Comparison of ENCODE assay signal across 1 cellular context in the genomic region with DNA sequence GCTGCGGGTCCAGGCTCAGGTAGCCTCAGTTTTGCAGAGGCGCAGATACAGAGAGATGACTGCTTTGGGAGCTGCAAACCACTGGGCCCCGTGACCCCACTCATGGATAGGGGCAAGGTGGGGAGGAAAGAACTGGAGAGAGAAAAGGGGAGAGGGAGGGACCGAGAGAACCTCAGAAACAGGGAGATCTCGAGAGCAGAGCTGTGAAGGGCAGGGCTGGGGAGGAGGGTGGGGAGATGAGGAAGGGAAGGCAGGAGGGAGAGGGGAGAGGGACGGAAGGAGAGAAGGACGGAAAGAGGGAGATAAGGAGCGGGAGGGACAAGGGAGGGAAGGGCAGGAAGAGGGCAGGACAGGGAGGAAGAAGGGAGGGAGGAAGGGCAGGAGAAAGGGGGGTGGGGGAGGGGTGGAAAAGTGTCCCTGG.
TF ChIP-seq lines count a peak whose summit lies in the region.

No MANE protein-coding gene starts in this region.

TF ChIP-seq in HEK293, 187 proteins besides CTCF, POLR2A, EP300 and RAD21 (continued from another document):
- TF ChIP-seq, protein P1, sequence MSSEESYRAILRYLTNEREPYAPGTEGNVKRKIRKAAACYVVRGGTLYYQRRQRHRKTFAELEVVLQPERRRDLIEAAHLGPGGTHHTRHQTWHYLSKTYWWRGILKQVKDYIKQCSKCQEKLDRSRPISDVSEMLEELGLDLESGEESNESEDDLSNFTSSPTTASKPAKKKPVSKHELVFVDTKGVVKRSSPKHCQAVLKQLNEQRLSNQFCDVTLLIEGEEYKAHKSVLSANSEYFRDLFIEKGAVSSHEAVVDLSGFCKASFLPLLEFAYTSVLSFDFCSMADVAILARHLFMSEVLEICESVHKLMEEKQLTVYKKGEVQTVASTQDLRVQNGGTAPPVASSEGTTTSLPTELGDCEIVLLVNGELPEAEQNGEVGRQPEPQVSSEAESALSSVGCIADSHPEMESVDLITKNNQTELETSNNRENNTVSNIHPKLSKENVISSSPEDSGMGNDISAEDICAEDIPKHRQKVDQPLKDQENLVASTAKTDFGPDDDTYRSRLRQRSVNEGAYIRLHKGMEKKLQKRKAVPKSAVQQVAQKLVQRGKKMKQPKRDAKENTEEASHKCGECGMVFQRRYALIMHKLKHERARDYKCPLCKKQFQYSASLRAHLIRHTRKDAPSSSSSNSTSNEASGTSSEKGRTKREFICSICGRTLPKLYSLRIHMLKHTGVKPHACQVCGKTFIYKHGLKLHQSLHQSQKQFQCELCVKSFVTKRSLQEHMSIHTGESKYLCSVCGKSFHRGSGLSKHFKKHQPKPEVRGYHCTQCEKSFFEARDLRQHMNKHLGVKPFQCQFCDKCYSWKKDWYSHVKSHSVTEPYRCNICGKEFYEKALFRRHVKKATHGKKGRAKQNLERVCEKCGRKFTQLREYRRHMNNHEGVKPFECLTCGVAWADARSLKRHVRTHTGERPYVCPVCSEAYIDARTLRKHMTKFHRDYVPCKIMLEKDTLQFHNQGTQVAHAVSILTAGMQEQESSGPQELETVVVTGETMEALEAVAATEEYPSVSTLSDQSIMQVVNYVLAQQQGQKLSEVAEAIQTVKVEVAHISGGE (tag by site-specific recombination; conservative IDR thresholded peaks at IDR 0.05; ENCODE audit: low read depth): no peak
- TF ChIP-seq, protein P2, sequence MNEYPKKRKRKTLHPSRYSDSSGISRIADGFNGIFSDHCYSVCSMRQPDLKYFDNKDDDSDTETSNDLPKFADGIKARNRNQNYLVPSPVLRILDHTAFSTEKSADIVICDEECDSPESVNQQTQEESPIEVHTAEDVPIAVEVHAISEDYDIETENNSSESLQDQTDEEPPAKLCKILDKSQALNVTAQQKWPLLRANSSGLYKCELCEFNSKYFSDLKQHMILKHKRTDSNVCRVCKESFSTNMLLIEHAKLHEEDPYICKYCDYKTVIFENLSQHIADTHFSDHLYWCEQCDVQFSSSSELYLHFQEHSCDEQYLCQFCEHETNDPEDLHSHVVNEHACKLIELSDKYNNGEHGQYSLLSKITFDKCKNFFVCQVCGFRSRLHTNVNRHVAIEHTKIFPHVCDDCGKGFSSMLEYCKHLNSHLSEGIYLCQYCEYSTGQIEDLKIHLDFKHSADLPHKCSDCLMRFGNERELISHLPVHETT (tag by site-specific recombination; IDR thresholded peaks at IDR 0.05): no peak
- no peak for TF ChIP-seq ZFP37 (tag by site-specific recombination; IDR thresholded peaks at IDR 0.05)
- peak; percentile 75 for TF ChIP-seq WT1 (tag by site-specific recombination; IDR thresholded peaks at IDR 0.05)
- no peak for TF ChIP-seq OSR2 (tag by site-specific recombination; IDR thresholded peaks at IDR 0.05)
- no peak for TF ChIP-seq ZNF561 (tag by site-specific recombination; IDR thresholded peaks at IDR 0.05; ENCODE audit: borderline replicate concordance)
- no peak for TF ChIP-seq ZSCAN23 (tag by site-specific recombination; IDR thresholded peaks at IDR 0.05)
- 0 out of 2 replicates have a peak, but pooled peaks have one; percentile 17 for TF ChIP-seq ZNF157 (tag by site-specific recombination; IDR thresholded peaks at IDR 0.05)
- no peak for TF ChIP-seq HOXC10 (CRISPR knock-in tag; IDR thresholded peaks at IDR 0.05)
- TF ChIP-seq ZNF76 (tag by site-specific recombination; IDR thresholded peaks at IDR 0.05; ENCODE audit: borderline replicate concordance, low read depth): no peak
- TF ChIP-seq ZFHX2 (tag by site-specific recombination; conservative IDR thresholded peaks at IDR 0.05): no peak
- TF ChIP-seq ZNF585B (tag by site-specific recombination; IDR thresholded peaks at IDR 0.05): no peak
- no peak for TF ChIP-seq SCRT1 (tag by site-specific recombination; IDR thresholded peaks at IDR 0.05; ENCODE audit: borderline replicate concordance)
- no peak for TF ChIP-seq ZNF473 (tag by site-specific recombination; IDR thresholded peaks at IDR 0.05)
- no peak for TF ChIP-seq ZNF521 (tag by site-specific recombination; IDR thresholded peaks at IDR 0.05)
- TF ChIP-seq ZNF433 (tag by site-specific recombination; IDR thresholded peaks at IDR 0.05; ENCODE audit: low read depth): no peak
- TF ChIP-seq, protein P3, sequence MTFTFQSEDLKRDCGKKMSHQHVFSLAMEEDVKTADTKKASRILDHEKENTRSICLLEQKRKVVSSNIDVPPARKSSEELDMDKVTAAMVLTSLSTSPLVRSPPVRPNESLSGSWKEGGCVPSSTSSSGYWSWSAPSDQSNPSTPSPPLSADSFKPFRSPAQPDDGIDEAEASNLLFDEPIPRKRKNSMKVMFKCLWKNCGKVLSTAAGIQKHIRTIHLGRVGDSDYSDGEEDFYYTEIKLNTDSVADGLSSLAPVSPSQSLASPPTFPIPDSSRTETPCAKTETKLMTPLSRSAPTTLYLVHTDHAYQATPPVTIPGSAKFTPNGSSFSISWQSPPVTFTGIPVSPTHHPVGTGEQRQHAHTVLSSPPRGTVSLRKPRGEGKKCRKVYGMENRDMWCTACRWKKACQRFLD (tag by site-specific recombination; IDR thresholded peaks at IDR 0.05): no peak
- TF ChIP-seq ZNF169 (tag by site-specific recombination; IDR thresholded peaks at IDR 0.05): no peak
- TF ChIP-seq BCL11B (tag by site-specific recombination; IDR thresholded peaks at IDR 0.05; ENCODE audit: low read depth): no peak
- TF ChIP-seq ZNF558 (tag by site-specific recombination; IDR thresholded peaks at IDR 0.05): no peak
- no peak for TF ChIP-seq ZNF660 (tag by site-specific recombination; IDR thresholded peaks at IDR 0.05)
- TF ChIP-seq, protein P4, sequence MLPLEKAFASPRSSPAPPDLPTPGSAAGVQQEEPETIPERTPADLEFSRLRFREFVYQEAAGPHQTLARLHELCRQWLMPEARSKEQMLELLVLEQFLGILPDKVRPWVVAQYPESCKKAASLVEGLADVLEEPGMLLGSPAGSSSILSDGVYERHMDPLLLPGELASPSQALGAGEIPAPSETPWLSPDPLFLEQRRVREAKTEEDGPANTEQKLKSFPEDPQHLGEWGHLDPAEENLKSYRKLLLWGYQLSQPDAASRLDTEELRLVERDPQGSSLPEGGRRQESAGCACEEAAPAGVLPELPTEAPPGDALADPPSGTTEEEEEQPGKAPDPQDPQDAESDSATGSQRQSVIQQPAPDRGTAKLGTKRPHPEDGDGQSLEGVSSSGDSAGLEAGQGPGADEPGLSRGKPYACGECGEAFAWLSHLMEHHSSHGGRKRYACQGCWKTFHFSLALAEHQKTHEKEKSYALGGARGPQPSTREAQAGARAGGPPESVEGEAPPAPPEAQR (tag by site-specific recombination; IDR thresholded peaks at IDR 0.05): 0 out of 2 replicates have a peak, but pooled peaks have one; percentile 30
- TF ChIP-seq, protein P5, sequence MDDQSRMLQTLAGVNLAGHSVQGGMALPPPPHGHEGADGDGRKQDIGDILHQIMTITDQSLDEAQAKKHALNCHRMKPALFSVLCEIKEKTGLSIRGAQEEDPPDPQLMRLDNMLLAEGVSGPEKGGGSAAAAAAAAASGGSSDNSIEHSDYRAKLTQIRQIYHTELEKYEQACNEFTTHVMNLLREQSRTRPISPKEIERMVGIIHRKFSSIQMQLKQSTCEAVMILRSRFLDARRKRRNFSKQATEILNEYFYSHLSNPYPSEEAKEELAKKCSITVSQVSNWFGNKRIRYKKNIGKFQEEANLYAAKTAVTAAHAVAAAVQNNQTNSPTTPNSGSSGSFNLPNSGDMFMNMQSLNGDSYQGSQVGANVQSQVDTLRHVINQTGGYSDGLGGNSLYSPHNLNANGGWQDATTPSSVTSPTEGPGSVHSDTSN (CRISPR knock-in tag; IDR thresholded peaks at IDR 0.05): no peak
- TF ChIP-seq ZNF341 (tag by site-specific recombination; IDR thresholded peaks at IDR 0.05; ENCODE audit: low read depth): peak; percentile 63
- no peak for TF ChIP-seq ZNF548 (tag by site-specific recombination; IDR thresholded peaks at IDR 0.05)
- TF ChIP-seq, protein P6, sequence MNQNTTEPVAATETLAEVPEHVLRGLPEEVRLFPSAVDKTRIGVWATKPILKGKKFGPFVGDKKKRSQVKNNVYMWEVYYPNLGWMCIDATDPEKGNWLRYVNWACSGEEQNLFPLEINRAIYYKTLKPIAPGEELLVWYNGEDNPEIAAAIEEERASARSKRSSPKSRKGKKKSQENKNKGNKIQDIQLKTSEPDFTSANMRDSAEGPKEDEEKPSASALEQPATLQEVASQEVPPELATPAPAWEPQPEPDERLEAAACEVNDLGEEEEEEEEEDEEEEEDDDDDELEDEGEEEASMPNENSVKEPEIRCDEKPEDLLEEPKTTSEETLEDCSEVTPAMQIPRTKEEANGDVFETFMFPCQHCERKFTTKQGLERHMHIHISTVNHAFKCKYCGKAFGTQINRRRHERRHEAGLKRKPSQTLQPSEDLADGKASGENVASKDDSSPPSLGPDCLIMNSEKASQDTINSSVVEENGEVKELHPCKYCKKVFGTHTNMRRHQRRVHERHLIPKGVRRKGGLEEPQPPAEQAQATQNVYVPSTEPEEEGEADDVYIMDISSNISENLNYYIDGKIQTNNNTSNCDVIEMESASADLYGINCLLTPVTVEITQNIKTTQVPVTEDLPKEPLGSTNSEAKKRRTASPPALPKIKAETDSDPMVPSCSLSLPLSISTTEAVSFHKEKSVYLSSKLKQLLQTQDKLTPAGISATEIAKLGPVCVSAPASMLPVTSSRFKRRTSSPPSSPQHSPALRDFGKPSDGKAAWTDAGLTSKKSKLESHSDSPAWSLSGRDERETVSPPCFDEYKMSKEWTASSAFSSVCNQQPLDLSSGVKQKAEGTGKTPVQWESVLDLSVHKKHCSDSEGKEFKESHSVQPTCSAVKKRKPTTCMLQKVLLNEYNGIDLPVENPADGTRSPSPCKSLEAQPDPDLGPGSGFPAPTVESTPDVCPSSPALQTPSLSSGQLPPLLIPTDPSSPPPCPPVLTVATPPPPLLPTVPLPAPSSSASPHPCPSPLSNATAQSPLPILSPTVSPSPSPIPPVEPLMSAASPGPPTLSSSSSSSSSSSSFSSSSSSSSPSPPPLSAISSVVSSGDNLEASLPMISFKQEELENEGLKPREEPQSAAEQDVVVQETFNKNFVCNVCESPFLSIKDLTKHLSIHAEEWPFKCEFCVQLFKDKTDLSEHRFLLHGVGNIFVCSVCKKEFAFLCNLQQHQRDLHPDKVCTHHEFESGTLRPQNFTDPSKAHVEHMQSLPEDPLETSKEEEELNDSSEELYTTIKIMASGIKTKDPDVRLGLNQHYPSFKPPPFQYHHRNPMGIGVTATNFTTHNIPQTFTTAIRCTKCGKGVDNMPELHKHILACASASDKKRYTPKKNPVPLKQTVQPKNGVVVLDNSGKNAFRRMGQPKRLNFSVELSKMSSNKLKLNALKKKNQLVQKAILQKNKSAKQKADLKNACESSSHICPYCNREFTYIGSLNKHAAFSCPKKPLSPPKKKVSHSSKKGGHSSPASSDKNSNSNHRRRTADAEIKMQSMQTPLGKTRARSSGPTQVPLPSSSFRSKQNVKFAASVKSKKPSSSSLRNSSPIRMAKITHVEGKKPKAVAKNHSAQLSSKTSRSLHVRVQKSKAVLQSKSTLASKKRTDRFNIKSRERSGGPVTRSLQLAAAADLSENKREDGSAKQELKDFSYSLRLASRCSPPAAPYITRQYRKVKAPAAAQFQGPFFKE (tag by site-specific recombination; IDR thresholded peaks at IDR 0.05; ENCODE audit: borderline replicate concordance): no peak
- no peak for TF ChIP-seq ZNF112 (tag by site-specific recombination; IDR thresholded peaks at IDR 0.05)
- no peak for TF ChIP-seq ZSCAN30 (tag by site-specific recombination; IDR thresholded peaks at IDR 0.05)
TF ChIP-seq in HEK293: peak in this region for 9.
